ENCODE assay signal across 8 cellular contexts in the genomic region with DNA sequence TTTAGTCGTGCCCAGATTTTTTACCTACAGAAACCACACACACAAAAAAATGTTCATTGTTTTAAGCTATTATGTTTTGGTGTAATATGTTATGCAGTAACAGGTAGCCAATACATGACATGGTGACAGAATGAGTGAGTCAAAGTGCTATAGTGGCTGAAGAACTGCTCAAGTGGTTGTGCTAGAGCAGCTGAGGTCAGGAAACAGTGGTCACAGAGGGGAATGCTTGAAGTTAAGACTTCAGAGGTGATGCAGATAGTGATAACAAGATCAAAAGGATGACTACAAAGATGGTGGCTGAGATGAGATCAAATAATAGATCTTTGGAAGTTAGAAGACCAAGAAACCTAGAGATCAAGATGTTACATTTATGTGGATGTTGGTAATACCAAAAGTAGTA.
"Had no signal": no experiment of that assay in that cellular context is flagged by ENCODE, and none has a peak within 500 bp of the region (broad histone marks: within the 10 kb centered on the region; RNA-seq: fewer than 3 reads in every experiment).

No MANE protein-coding gene starts in this region.

- H3K36me3 ChIP-seq: HAP-1 had no signal

- FAIRE-seq: HTR-8/SVneo had no signal

- H3K4me3 ChIP-seq: GM23248, HAP-1 had no signal

- ATAC-seq: HCT116 had no signal

- DNase-seq: GM23248, GOT3, H7, IMR-90, KBM-7 had no signal
